In genomic region chr7:15326044-15326644, GRCh38 we compare ENCODE assay signal across 8 cellular contexts.
DNase-seq lines count a peak whose midpoint lies in the region; TF ChIP-seq lines count a peak whose summit lies in the region.

No MANE protein-coding gene starts in this region.

- H3K4me3 ChIP-seq in lower leg skin (ENCODE audit: low read depth, poor library complexity, severe bottlenecking) (no peak overlapping the region), prostate gland (no peak overlapping the region)

- no peak overlapping the region for H3K4me3 Mint-ChIP-seq in activated naive CD4-positive, alpha-beta T cell treated with anti-CD3 and anti-CD28 coated beads for 36 hours

- TF ChIP-seq CTCF in C4-2B (conservative IDR thresholded peaks at IDR 0.05) (peak; percentile 80), lower leg skin (IDR thresholded peaks at IDR 0.05) (no peak), prostate gland (IDR thresholded peaks at IDR 0.05) (peak in 2 of 4 experiments; percentile 12 to 41)

- 67 to 72% methylated on average over 3 of the region's 3 CpGs for WGBS in lower leg skin, 2 donors
- 72% methylated on average over 3 of the region's 3 CpGs for WGBS in prostate gland

- CTCF ChIA-PET in activated naive CD4-positive, alpha-beta T cell treated with anti-CD3 and anti-CD28 coated beads for 36 hours (lab: Charles Lee) = no interaction called here

- no peaks in the 10 kb centered on the region for H3K36me3 ChIP-seq in prostate gland

- DNase-seq in HT-29 (ENCODE audit: low spot score) (peak; percentile 68), SHP77 (lab: John Stamatoyannopoulos, UW) (peak; percentile 42 to 52), hepatic stellate cell (ENCODE audit: low spot score) (peak; percentile 5), lower leg skin (ENCODE audit: low spot score in 2 of 2) (no peak), prostate gland (ENCODE audit: low spot score) (no peak)
- DNase-seq in activated naive CD4-positive, alpha-beta T cell treated with anti-CD3 and anti-CD28 coated beads for 36 hours = no peak
- DNase-seq in activated CD4-positive, CD25-positive, alpha-beta regulatory T cell treated with anti-CD3 and anti-CD28 coated beads, Interleukin-2, amount 50 U/mL, for 72 hours = no peak

- H3K9me3 Mint-ChIP-seq in activated naive CD4-positive, alpha-beta T cell treated with anti-CD3 and anti-CD28 coated beads for 36 hours = no peaks in the 10 kb centered on the region

- H3K27me3 Mint-ChIP-seq in activated naive CD4-positive, alpha-beta T cell treated with anti-CD3 and anti-CD28 coated beads for 36 hours (ENCODE audit: low read depth) = no peaks in the 10 kb centered on the region

- no peaks in the 10 kb centered on the region for H3K36me3 Mint-ChIP-seq in activated naive CD4-positive, alpha-beta T cell treated with anti-CD3 and anti-CD28 coated beads for 36 hours (ENCODE audit: low read depth)

- no peaks in the 10 kb centered on the region for H3K4me1 ChIP-seq in prostate gland (replicated peaks)

- no peak overlapping the region for H3K27ac ChIP-seq in C4-2B
- H3K27ac ChIP-seq in prostate gland = no peak overlapping the region

- TF ChIP-seq POLR2A in lower leg skin (IDR thresholded peaks at IDR 0.05) (no peak), prostate gland (IDR thresholded peaks at IDR 0.05) (no peak)

- no peak overlapping the region for H3K27ac Mint-ChIP-seq in activated naive CD4-positive, alpha-beta T cell treated with anti-CD3 and anti-CD28 coated beads for 36 hours

- H3K27me3 ChIP-seq in prostate gland (replicated peaks; ENCODE audit: insufficient read depth) = no peaks in the 10 kb centered on the region

- no peaks in the 10 kb centered on the region for H3K4me1 Mint-ChIP-seq in activated naive CD4-positive, alpha-beta T cell treated with anti-CD3 and anti-CD28 coated beads for 36 hours (ENCODE audit: low read depth)

- intact Hi-C loops in lower leg skin (cut with DNase I; ENCODE audit: low total_unique reads) = no loop called here
- intact Hi-C loops in activated naive CD4-positive, alpha-beta T cell treated with anti-CD3 and anti-CD28 coated beads for 36 hours (cut with micrococcal nuclease) = loop anchor here (1.0 kb wide), 2 partner anchors 395 to 745 kb away; no protein-coding TSS in a partner anchor
- intact Hi-C loops in prostate gland (cut with DNase I) = loop anchor here (5.0 kb wide), 1 partner anchor 741 kb away; no protein-coding TSS in a partner anchor

- H3K9me3 ChIP-seq in prostate gland = no peaks in the 10 kb centered on the region

Comparison
In these comparisons a context has a peak if more than half of its experiments do, and no peak if none do; other contexts are left out.
1. DNase-seq: peak in HT-29 (single experiment), SHP77 (2 of 2) and hepatic stellate cell (single experiment); none in lower leg skin (0 of 2), activated naive CD4-positive, alpha-beta T cell treated with anti-CD3 and anti-CD28 coated beads for 36 hours (single experiment), prostate gland (single experiment) and activated CD4-positive, CD25-positive, alpha-beta regulatory T cell treated with anti-CD3 and anti-CD28 coated beads, Interleukin-2, amount 50 U/mL, for 72 hours (single experiment).